Comparison of ENCODE assay signal across 7 cellular contexts in the genomic region with DNA sequence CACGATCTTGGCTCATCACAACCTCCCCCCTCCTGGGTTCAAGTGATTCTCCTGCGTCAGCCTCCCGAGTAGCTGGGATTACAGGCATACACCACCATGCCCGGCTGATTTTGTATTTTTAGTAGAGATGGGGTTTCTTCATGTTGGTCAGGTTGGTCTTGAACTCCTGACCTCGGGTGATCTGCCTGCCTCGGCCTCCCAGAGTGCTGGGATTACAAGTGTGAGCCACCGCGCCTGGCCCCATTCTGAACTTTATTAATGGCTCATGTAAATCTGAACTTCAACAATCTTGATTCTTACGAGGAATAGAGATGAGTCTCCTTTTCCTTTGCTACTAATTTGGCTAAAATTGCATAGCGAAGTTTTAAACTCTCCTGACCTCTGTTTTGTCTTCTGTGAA. TPM values are rescaled to one million over a fixed set of nuclear protein-coding genes. Genes with fewer than 3 reads are reported as not detected.
DNase-seq lines count a peak whose midpoint lies in the region; ATAC-seq and TF ChIP-seq lines count a peak whose summit lies in the region.
"Not testable (repeated sequence)": the region's sequence is repeated elsewhere in the genome, so short reads cannot be mapped to it uniquely, and the experiment has no call there.

No MANE protein-coding gene starts in this region.

- not testable (repeated sequence) for H2BK20ac ChIP-seq in H9 (ENCODE audit: low read depth, low read length, poor library complexity, severe bottlenecking)

- H2BK12ac ChIP-seq in H9 (ENCODE audit: insufficient read length, low read depth, low read length) = not testable (repeated sequence)

- H2BK15ac ChIP-seq in H9 (ENCODE audit: low read depth, low read length) = not testable (repeated sequence)

- not testable (repeated sequence) for H3K56ac ChIP-seq in H9 (ENCODE audit: insufficient read length, low read depth, low read length)

- not testable (repeated sequence) for H3K23me2 ChIP-seq in H9 (ENCODE audit: insufficient read length, low read depth, low read length, poor library complexity, severe bottlenecking)

- not testable (repeated sequence) for H4K8ac ChIP-seq in H9 (replicated peaks; ENCODE audit: insufficient read length, low read depth, low read length)

- H3K9me3 Mint-ChIP-seq in H9; T-helper 1 cell treated with Interleukin-12 subunit alpha and Interleukin-12 subunit beta and Interleukin-4 antibody, amounts not matched to agents 30 μg/mL and 1 μg/mL, for 36 hours; activated CD8-positive, alpha-beta T cell treated with anti-CD3 and anti-CD28 coated beads for 36 hours; activated naive CD4-positive, alpha-beta T cell treated with anti-CD3 and anti-CD28 coated beads for 36 hours; natural killer cell treated with Interleukin-12 subunit alpha and Interleukin-12 subunit beta and Interleukin-15 and Interleukin-18, amount 100 ng/mL, for 72 hours: not testable (repeated sequence)

- H3K4me1 Mint-ChIP-seq in H9 = peaks cover 63 to 77% of the 10 kb centered on the region in 2 experiments
- H3K4me1 Mint-ChIP-seq in T-helper 1 cell treated with Interleukin-12 subunit alpha and Interleukin-12 subunit beta and Interleukin-4 antibody, amounts not matched to agents 30 μg/mL and 1 μg/mL, for 36 hours (ENCODE audit: low read depth) = peaks cover 82% of the 10 kb centered on the region
- peaks cover 89% of the 10 kb centered on the region for H3K4me1 Mint-ChIP-seq in activated CD8-positive, alpha-beta T cell treated with anti-CD3 and anti-CD28 coated beads for 36 hours (ENCODE audit: low read depth)
- H3K4me1 Mint-ChIP-seq in activated naive CD4-positive, alpha-beta T cell treated with anti-CD3 and anti-CD28 coated beads for 36 hours (ENCODE audit: low read depth) = peaks cover 98% of the 10 kb centered on the region
- peaks cover 72 to 81% of the 10 kb centered on the region in 2 donors for H3K4me1 Mint-ChIP-seq in natural killer cell treated with Interleukin-12 subunit alpha and Interleukin-12 subunit beta and Interleukin-15 and Interleukin-18, amount 100 ng/mL, for 72 hours (ENCODE audit: low read depth in 2 of 2)

- not testable (repeated sequence) for H3K27me3 ChIP-seq in H9 (ENCODE audit: insufficient read depth, low read length); effector memory CD4-positive, alpha-beta T cell (replicated peaks; ENCODE audit: control insufficient read depth, insufficient read depth, low read length, poor library complexity, severe bottlenecking)

- not testable (repeated sequence) for H3K18ac ChIP-seq in H9 (ENCODE audit: insufficient read length, low read depth, low read length)

- not testable (repeated sequence) for H2BK120ac ChIP-seq in H9 (ENCODE audit: low read depth, low read length, poor library complexity, severe bottlenecking)

- H3K79me1 ChIP-seq in H9 (ENCODE audit: insufficient read depth, low read depth, low read length, poor library complexity, severe bottlenecking) = not testable (repeated sequence)

- POLR2A ChIA-PET in activated CD8-positive, alpha-beta T cell treated with anti-CD3 and anti-CD28 coated beads for 36 hours (lab: Charles Lee) = interaction anchor here (1.1 to 6.4 kb wide), 4 partner anchors 11 to 26 kb away, joined by 3 to 63 read pairs (median 6); no protein-coding TSS in a partner anchor

- H2AK5ac ChIP-seq in H9 (ENCODE audit: insufficient read length, low read length) = not testable (repeated sequence)

- H3K79me2 ChIP-seq in H9 (ENCODE audit: insufficient read depth, low read length) = peaks cover 32% of the 10 kb centered on the region; the same call in 1 of the 2 replicates

- not testable (repeated sequence) for H2AFZ ChIP-seq in H9 (ENCODE audit: low read length)

- not testable (repeated sequence) for H3T11ph ChIP-seq in H9 (ENCODE audit: low read length)

- not testable (repeated sequence) for H2BK5ac ChIP-seq in H9 (ENCODE audit: insufficient read length, low read length)

- peak; percentile 40 for DNase-seq in GM12865 (ENCODE audit: low read depth)
- DNase-seq in H9; activated naive CD4-positive, alpha-beta T cell treated with anti-CD3 and anti-CD28 coated beads for 36 hours; effector memory CD4-positive, alpha-beta T cell; natural killer cell treated with Interleukin-12 subunit alpha and Interleukin-12 subunit beta and Interleukin-15 and Interleukin-18, amount 100 ng/mL, for 72 hours (ENCODE audit: low spot score): not testable (repeated sequence)
- DNase-seq in activated CD8-positive, alpha-beta T cell treated with anti-CD3 and anti-CD28 coated beads for 36 hours = peak; percentile 62

- H3K27ac Mint-ChIP-seq in H9 = 0 out of 7 replicates have a peak overlapping the region, but pooled peaks of 2 of the 3 experiments have one; percentile 30 to 73
- peak overlapping the region; percentile 68 for H3K27ac Mint-ChIP-seq in T-helper 1 cell treated with Interleukin-12 subunit alpha and Interleukin-12 subunit beta and Interleukin-4 antibody, amounts not matched to agents 30 μg/mL and 1 μg/mL, for 36 hours
- H3K27ac Mint-ChIP-seq in activated CD8-positive, alpha-beta T cell treated with anti-CD3 and anti-CD28 coated beads for 36 hours = peak overlapping the region; percentile 94
- H3K27ac Mint-ChIP-seq in activated naive CD4-positive, alpha-beta T cell treated with anti-CD3 and anti-CD28 coated beads for 36 hours = peak overlapping the region; percentile 98
- H3K27ac Mint-ChIP-seq in natural killer cell treated with Interleukin-12 subunit alpha and Interleukin-12 subunit beta and Interleukin-15 and Interleukin-18, amount 100 ng/mL, for 72 hours = peak overlapping the region; percentile 86 to 87

- H4K5ac ChIP-seq in H9 (ENCODE audit: insufficient read length, low read depth, low read length) = not testable (repeated sequence)

- not testable (repeated sequence) for H3K9me3 ChIP-seq in H9 (ENCODE audit: control insufficient read depth, low read depth, low read length); effector memory CD4-positive, alpha-beta T cell (ENCODE audit: control insufficient read depth, low read length)

- H3K4ac ChIP-seq in H9 (ENCODE audit: low read depth, low read length) = not testable (repeated sequence)

- not testable (repeated sequence) for H3K4me3 Mint-ChIP-seq in H9
- peak overlapping the region; percentile 53 for H3K4me3 Mint-ChIP-seq in T-helper 1 cell treated with Interleukin-12 subunit alpha and Interleukin-12 subunit beta and Interleukin-4 antibody, amounts not matched to agents 30 μg/mL and 1 μg/mL, for 36 hours
- H3K4me3 Mint-ChIP-seq in activated CD8-positive, alpha-beta T cell treated with anti-CD3 and anti-CD28 coated beads for 36 hours = peak overlapping the region; percentile 38
- H3K4me3 Mint-ChIP-seq in activated naive CD4-positive, alpha-beta T cell treated with anti-CD3 and anti-CD28 coated beads for 36 hours = peak overlapping the region; percentile 36
- peak overlapping the region; percentile 51 for H3K4me3 Mint-ChIP-seq in natural killer cell treated with Interleukin-12 subunit alpha and Interleukin-12 subunit beta and Interleukin-15 and Interleukin-18, amount 100 ng/mL, for 72 hours

- not testable (repeated sequence) for H3K36me3 Mint-ChIP-seq in H9 (ENCODE audit: insufficient read depth in 1 of 3, low read depth in 3 of 3); natural killer cell treated with Interleukin-12 subunit alpha and Interleukin-12 subunit beta and Interleukin-15 and Interleukin-18, amount 100 ng/mL, for 72 hours
- H3K36me3 Mint-ChIP-seq in T-helper 1 cell treated with Interleukin-12 subunit alpha and Interleukin-12 subunit beta and Interleukin-4 antibody, amounts not matched to agents 30 μg/mL and 1 μg/mL, for 36 hours (ENCODE audit: low read depth) = peaks cover 39% of the 10 kb centered on the region
- H3K36me3 Mint-ChIP-seq in activated CD8-positive, alpha-beta T cell treated with anti-CD3 and anti-CD28 coated beads for 36 hours (ENCODE audit: low read depth) = peaks cover 71% of the 10 kb centered on the region
- H3K36me3 Mint-ChIP-seq in activated naive CD4-positive, alpha-beta T cell treated with anti-CD3 and anti-CD28 coated beads for 36 hours (ENCODE audit: low read depth) = peaks cover 47% of the 10 kb centered on the region

- not testable (repeated sequence) for H4K20me1 ChIP-seq in H9 (ENCODE audit: control insufficient read depth, insufficient read depth, insufficient read length)

- intact Hi-C loops in activated CD8-positive, alpha-beta T cell treated with anti-CD3 and anti-CD28 coated beads for 36 hours (cut with micrococcal nuclease); activated naive CD4-positive, alpha-beta T cell treated with anti-CD3 and anti-CD28 coated beads for 36 hours (cut with micrococcal nuclease): not testable (repeated sequence)

- H3K4me1 ChIP-seq in H9 (ENCODE audit: insufficient read depth, low read length) = peaks cover 15% of the 10 kb centered on the region; the same call in 1 of the 2 replicates
- H3K4me1 ChIP-seq in effector memory CD4-positive, alpha-beta T cell (ENCODE audit: control insufficient read depth, insufficient read depth, low read length, poor library complexity, severe bottlenecking) = peaks cover 76% of the 10 kb centered on the region

- ATAC-seq in activated CD8-positive, alpha-beta T cell treated with anti-CD3 and anti-CD28 coated beads for 36 hours = peak; percentile 7
- ATAC-seq in natural killer cell treated with Interleukin-12 subunit alpha and Interleukin-12 subunit beta and Interleukin-15 and Interleukin-18, amount 100 ng/mL, for 72 hours = not testable (repeated sequence)

- H3K36me3 ChIP-seq in effector memory CD4-positive, alpha-beta T cell (ENCODE audit: control insufficient read depth, insufficient read depth, low read length) = not testable (repeated sequence)

- H3K4me3 ChIP-seq in GM12865 (ENCODE audit: low read depth, low read length) = peak overlapping the region; percentile 14
- not testable (repeated sequence) for H3K4me3 ChIP-seq in effector memory CD4-positive, alpha-beta T cell (ENCODE audit: insufficient read depth, low read depth, low read length, poor library complexity, severe bottlenecking)

- not testable (repeated sequence) for H3K14ac ChIP-seq in H9 (ENCODE audit: insufficient read depth, low read length)

- CTCF ChIA-PET in activated CD8-positive, alpha-beta T cell treated with anti-CD3 and anti-CD28 coated beads for 36 hours (lab: Charles Lee) = interaction anchor here (1.2 to 2.2 kb wide), 2 partner anchors 9 to 180 kb away, joined by 5 to 6 read pairs; no protein-coding TSS in a partner anchor
- CTCF ChIA-PET in activated naive CD4-positive, alpha-beta T cell treated with anti-CD3 and anti-CD28 coated beads for 36 hours (lab: Charles Lee) = interaction anchor here (0.6 to 2.3 kb wide), 3 partner anchors 11 to 180 kb away, joined by 3 to 17 read pairs (median 6); no protein-coding TSS in a partner anchor

- H3K4me2 ChIP-seq in H9 (ENCODE audit: insufficient read depth, insufficient read length, low read length) = not testable (repeated sequence)

- not testable (repeated sequence) for TF ChIP-seq CTCF in GM12865 (IDR thresholded peaks at IDR 0.05; ENCODE audit: insufficient read depth, low read depth, low read length, missing control alignments); H9 (conservative IDR thresholded peaks at IDR 0.05); activated CD8-positive, alpha-beta T cell treated with anti-CD3 and anti-CD28 coated beads for 36 hours (IDR thresholded peaks at IDR 0.05)

- not testable (repeated sequence) for H3K9ac ChIP-seq in H9 (ENCODE audit: extremely low read depth, insufficient read length, low read length)

- H3K23ac ChIP-seq in H9 (ENCODE audit: insufficient read length, low read depth, low read length) = not testable (repeated sequence)

- H3K27ac ChIP-seq in H9 (ENCODE audit: insufficient read length, low read depth, low read length) = not testable (repeated sequence)
- peak overlapping the region; percentile 75 for H3K27ac ChIP-seq in effector memory CD4-positive, alpha-beta T cell (ENCODE audit: insufficient read depth, low read length, poor library complexity, severe bottlenecking)

- H3K27me3 Mint-ChIP-seq in H9 (ENCODE audit: low read depth); T-helper 1 cell treated with Interleukin-12 subunit alpha and Interleukin-12 subunit beta and Interleukin-4 antibody, amounts not matched to agents 30 μg/mL and 1 μg/mL, for 36 hours (ENCODE audit: low read depth); activated CD8-positive, alpha-beta T cell treated with anti-CD3 and anti-CD28 coated beads for 36 hours; activated naive CD4-positive, alpha-beta T cell treated with anti-CD3 and anti-CD28 coated beads for 36 hours (ENCODE audit: low read depth); natural killer cell treated with Interleukin-12 subunit alpha and Interleukin-12 subunit beta and Interleukin-15 and Interleukin-18, amount 100 ng/mL, for 72 hours: not testable (repeated sequence)

- H4K91ac ChIP-seq in H9 (ENCODE audit: insufficient read length, low read depth, low read length) = not testable (repeated sequence)

- WGBS in H9 (ENCODE audit: extremely low coverage, insufficient read length, low lambda C conversion rate) = no CpG with 5 or more reads among the region's 10 CpGs

RNA-seq across cellular contexts. Expression of gene NCK2, which starts 12.2 kb away (rescaled TPM):
- total RNA-seq in H9 (2021) = 49.2 and 51.0 TPM in 2 replicates
- total RNA-seq in activated CD8-positive, alpha-beta T cell treated with anti-CD3 and anti-CD28 coated beads for 36 hours = 10 to 100 TPM; 68.3 to 69.7 TPM
- 100 to 1,000 TPM; 106 to 113 TPM for total RNA-seq in activated naive CD4-positive, alpha-beta T cell treated with anti-CD3 and anti-CD28 coated beads for 36 hours
- total RNA-seq in natural killer cell treated with Interleukin-12 subunit alpha and Interleukin-12 subunit beta and Interleukin-15 and Interleukin-18, amount 100 ng/mL, for 72 hours = 10 to 100 TPM; 44.7 to 47.4 TPM
